Comparison of ENCODE assay signal across 10 cellular contexts in the genomic region with DNA sequence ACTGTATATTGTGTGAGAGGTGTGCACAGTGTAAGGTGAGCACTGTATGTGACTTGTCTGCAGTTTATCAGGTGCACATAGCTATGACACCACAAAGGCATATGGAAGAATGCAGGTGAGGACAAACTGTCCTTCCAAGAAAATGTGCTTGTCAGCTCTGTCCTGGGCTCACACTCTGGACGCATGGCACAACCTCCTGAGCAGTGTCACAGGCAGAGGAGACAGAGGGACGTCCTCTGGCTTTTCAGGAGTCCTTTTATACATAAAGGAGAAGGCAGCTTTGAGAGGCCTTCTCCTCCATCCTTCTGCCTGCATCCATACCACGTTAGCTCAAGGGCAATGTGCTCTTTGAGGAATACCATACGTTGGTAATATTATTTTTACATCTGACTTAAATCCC. TPM values are rescaled to one million over a fixed set of nuclear protein-coding genes. Genes with fewer than 3 reads are reported as not detected.
"Had no signal": no experiment of that assay in that cellular context is flagged by ENCODE, and none has a peak within 500 bp of the region (broad histone marks: within the 10 kb centered on the region; RNA-seq: fewer than 3 reads in every experiment).

No MANE protein-coding gene starts in this region.

- H3K4me3 ChIP-seq: GM23248, HAP-1, K562 had no signal

- H3K36me3 ChIP-seq: HAP-1 had no signal

- H3K9me3 ChIP-seq: HAP-1 had no signal

- ATAC-seq: HCT116, K562 had no signal

- H3K27ac ChIP-seq: GM23248 had no signal

- H2AFZ ChIP-seq: GM23248 had no signal

- H3K9ac ChIP-seq: GM23248 had no signal

- DNase-seq: GM23248, GOT3, H7, HFFc6, IMR-90 had no signal

- H3K4me1 ChIP-seq: HAP-1 had no signal

RNA-seq across cellular contexts. Expression of a gene that starts 7.5 kb away (rescaled TPM):
- total RNA-seq: GM23248, H4, H7, HFFc6, HT-29, IMR-90, K562 had no signal

RNA-seq across cellular contexts. Expression of a gene that starts 22.7 kb away (rescaled TPM):
- total RNA-seq: GM23248, H4, H7, HFFc6, HT-29, IMR-90, K562 had no signal
